ENCODE assay signal across 27 cellular contexts in genomic region chr14:68317239-68317638, GRCh38.
"Had no signal": no experiment of that assay in that cellular context is flagged by ENCODE, and none has a peak within 500 bp of the region (broad histone marks: within the 10 kb centered on the region; RNA-seq: fewer than 3 reads in every experiment).

No MANE protein-coding gene starts in this region.

- H3K27me3 ChIP-seq: gastroesophageal sphincter, pancreas, vagina had no signal

- H3K4me3 Mint-ChIP-seq: activated CD4-positive, alpha-beta memory T cell treated with anti-CD3 and anti-CD28 coated beads, Interleukin-2, amount 10 ng/mL, durations not matched to agents 7 days and 5 days; activated CD4-positive, alpha-beta T cell treated with anti-CD3 and anti-CD28 coated beads, Interleukin-2, amount 10 ng/mL, durations not matched to agents 7 days and 5 days; activated naive CD4-positive, alpha-beta T cell treated with anti-CD3 and anti-CD28 coated beads, Interleukin-2, amount 50 U/mL, for 24 hours; activated naive CD8-positive, alpha-beta T cell treated with anti-CD3 and anti-CD28 coated beads, Interleukin-2, amount 50 U/mL, for 24 hours; activated T-cell treated with anti-CD3 and anti-CD28 coated beads, Interleukin-2, amount 50 U/mL, for 4 hours; type B pancreatic cell; WTC11 had no signal

- H3K27ac ChIP-seq: gastroesophageal sphincter, pancreas, psoas muscle, vagina had no signal

- FAIRE-seq: endothelial cell of umbilical vein, keratinocyte had no signal

- H3K36me3 Mint-ChIP-seq: WTC11 had no signal

- H3K9me3 Mint-ChIP-seq: activated CD4-positive, alpha-beta memory T cell treated with anti-CD3 and anti-CD28 coated beads, Interleukin-2, amount 10 ng/mL, durations not matched to agents 7 days and 5 days; activated CD4-positive, alpha-beta T cell treated with anti-CD3 and anti-CD28 coated beads, Interleukin-2, amount 10 ng/mL, durations not matched to agents 7 days and 5 days; activated naive CD4-positive, alpha-beta T cell treated with anti-CD3 and anti-CD28 coated beads, Interleukin-2, amount 50 U/mL, for 24 hours; activated naive CD8-positive, alpha-beta T cell treated with anti-CD3 and anti-CD28 coated beads, Interleukin-2, amount 50 U/mL, for 24 hours; activated T-cell treated with anti-CD3 and anti-CD28 coated beads, Interleukin-2, amount 50 U/mL, for 4 hours; activated T-helper 2 cell treated with anti-CD3 and anti-CD28 coated beads, Interferon-gamma antibody, Interleukin-2, Interleukin-4, amounts not matched to agents 10 μg/mL and 5 μg/mL and 100 μg/mL, durations not matched to agents 14 hours and 24 hours and 36 hours had no signal

- H3K27me3 Mint-ChIP-seq: activated CD4-positive, alpha-beta memory T cell treated with anti-CD3 and anti-CD28 coated beads, Interleukin-2, amount 10 ng/mL, durations not matched to agents 7 days and 5 days; activated CD4-positive, alpha-beta T cell treated with anti-CD3 and anti-CD28 coated beads, Interleukin-2, amount 10 ng/mL, durations not matched to agents 7 days and 5 days; activated naive CD4-positive, alpha-beta T cell treated with anti-CD3 and anti-CD28 coated beads, Interleukin-2, amount 50 U/mL, for 24 hours; activated naive CD8-positive, alpha-beta T cell treated with anti-CD3 and anti-CD28 coated beads, Interleukin-2, amount 50 U/mL, for 24 hours; type B pancreatic cell had no signal

- ATAC-seq: activated naive CD8-positive, alpha-beta T cell treated with anti-CD3 and anti-CD28 coated beads, Interleukin-2, amount 50 U/mL, for 24 hours; activated T-cell treated with anti-CD3 and anti-CD28 coated beads, Interleukin-2, amount 50 U/mL, for 4 hours; gastroesophageal sphincter; left cardiac atrium; left ventricle myocardium superior; pancreas; psoas muscle; stimulated activated naive CD8-positive, alpha-beta T cell treated with anti-CD3 and anti-CD28 coated beads, Interleukin-15, Interleukin-2, amounts not matched to agents 100 U/mL and 50 U/mL, for 24 hours; WTC11 had no signal

- H3K9me3 ChIP-seq: gastroesophageal sphincter, pancreas, psoas muscle, vagina had no signal

- DNase-seq: activated CD4-positive, alpha-beta memory T cell treated with anti-CD3 and anti-CD28 coated beads, Interleukin-2, amount 10 ng/mL, durations not matched to agents 7 days and 5 days; activated CD4-positive, alpha-beta T cell treated with anti-CD3 and anti-CD28 coated beads for 1 hour; activated CD4-positive, alpha-beta T cell treated with anti-CD3 and anti-CD28 coated beads, Interleukin-2, amount 10 ng/mL, durations not matched to agents 7 days and 5 days; activated naive CD8-positive, alpha-beta T cell treated with anti-CD3 and anti-CD28 coated beads, Interleukin-2, amount 50 U/mL, for 24 hours; activated T-cell treated with anti-CD3 and anti-CD28 coated beads, Interleukin-2, amount 50 U/mL, for 4 hours; amygdala; central memory CD4-positive, alpha-beta T cell; head of caudate nucleus; hippocampal formation; left cardiac atrium; left ventricle myocardium superior; mammary epithelial cell; nucleus accumbens; pancreas; psoas muscle; stimulated activated CD4-positive, alpha-beta T cell treated with anti-CD3 and anti-CD28 coated beads, Interleukin-15, amount 100 ng/mL, for 24 hours; stimulated activated CD4-positive, alpha-beta T cell treated with anti-CD3 and anti-CD28 coated beads, Interleukin-2, amount 100 ng/mL, for 24 hours; stimulated activated naive CD8-positive, alpha-beta T cell treated with anti-CD3 and anti-CD28 coated beads, Interleukin-15, Interleukin-2, amounts not matched to agents 100 U/mL and 50 U/mL, for 24 hours; substantia nigra had no signal

- H3K27ac Mint-ChIP-seq: activated CD4-positive, alpha-beta memory T cell treated with anti-CD3 and anti-CD28 coated beads, Interleukin-2, amount 10 ng/mL, durations not matched to agents 7 days and 5 days; activated CD4-positive, alpha-beta T cell treated with anti-CD3 and anti-CD28 coated beads, Interleukin-2, amount 10 ng/mL, durations not matched to agents 7 days and 5 days; activated naive CD4-positive, alpha-beta T cell treated with anti-CD3 and anti-CD28 coated beads, Interleukin-2, amount 50 U/mL, for 24 hours; activated naive CD8-positive, alpha-beta T cell treated with anti-CD3 and anti-CD28 coated beads, Interleukin-2, amount 50 U/mL, for 24 hours; activated T-helper 2 cell treated with anti-CD3 and anti-CD28 coated beads, Interferon-gamma antibody, Interleukin-2, Interleukin-4, amounts not matched to agents 10 μg/mL and 5 μg/mL and 100 μg/mL, durations not matched to agents 14 hours and 24 hours and 36 hours; type B pancreatic cell; WTC11 had no signal

- H3K36me3 ChIP-seq: gastroesophageal sphincter, pancreas, vagina had no signal

- H3K4me3 ChIP-seq: gastroesophageal sphincter, pancreas, psoas muscle, vagina had no signal
